8 cellular contexts compared by ENCODE assay signal in the genomic region with DNA sequence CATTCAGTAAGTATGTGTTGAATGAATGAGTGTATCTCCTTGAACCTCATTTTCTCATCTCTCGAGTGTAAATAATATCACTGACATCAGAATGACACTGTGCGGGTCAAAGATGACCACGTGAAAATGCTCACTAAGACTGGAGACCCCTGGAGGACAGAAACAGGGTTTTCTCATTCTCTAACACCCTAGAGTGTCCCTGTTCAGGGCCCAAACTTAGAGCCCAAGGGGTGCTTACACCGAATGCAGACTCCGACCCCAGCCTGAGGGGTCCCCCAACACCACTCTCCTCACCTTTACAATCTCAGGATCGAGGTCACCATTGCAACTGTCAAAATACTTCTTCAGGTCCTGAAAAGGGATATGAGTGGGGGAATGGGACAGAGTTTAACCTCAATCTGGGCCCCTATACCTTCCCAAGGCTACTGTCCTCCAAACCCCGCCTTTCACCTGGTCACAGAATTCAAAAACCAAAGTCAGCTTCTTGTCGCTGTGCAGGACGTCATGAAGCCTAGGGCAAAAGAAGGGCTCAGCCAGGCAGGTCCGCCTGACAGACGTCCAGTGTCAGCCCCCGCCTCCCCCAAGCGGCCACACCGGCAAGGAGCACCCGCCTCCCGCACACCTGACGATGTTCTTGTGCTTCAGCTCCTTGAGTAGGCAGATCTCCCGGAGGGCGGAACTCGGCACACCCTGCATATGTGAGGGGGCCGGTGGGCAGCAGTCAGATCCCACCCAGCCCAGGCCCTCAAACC. TPM values are rescaled to one million over a fixed set of nuclear protein-coding genes. Genes with fewer than 3 reads are reported as not detected.
A peak's percentile ranks its signal among the peaks of the same experiment; 100 is the strongest.
DNase-seq lines count a peak whose midpoint lies in the region; ATAC-seq, FAIRE-seq and TF ChIP-seq lines count a peak whose summit lies in the region.
"Had no signal": no experiment of that assay in that cellular context is flagged by ENCODE, and none has a peak within 500 bp of the region (broad histone marks: within the 10 kb centered on the region; RNA-seq: fewer than 3 reads in every experiment).

No MANE protein-coding gene starts in this region.

- H3K4me2 ChIP-seq in BLaER1 (peak overlapping the region; percentile 96), keratinocyte (ENCODE audit: control insufficient read depth, extremely low read depth, insufficient read depth, low read depth, low read length) (peak overlapping the region; percentile 99)

- H2AFZ ChIP-seq in keratinocyte (ENCODE audit: control insufficient read depth, low read length): no peak overlapping the region

- H3K4me1 ChIP-seq in BLaER1 (peaks cover 62% of the 10 kb centered on the region), keratinocyte (ENCODE audit: control insufficient read depth, extremely low read depth, insufficient read depth, low read length) (peaks cover 26% of the 10 kb centered on the region)

- H3K9ac ChIP-seq in BLaER1 (peak overlapping the region; percentile 87; the same call in 1 of the 2 replicates), keratinocyte (ENCODE audit: control insufficient read depth, extremely low read depth, insufficient read depth, low read length) (peak overlapping the region; percentile 65)

- H3K36me3 Mint-ChIP-seq in T-cell: peaks cover 8% of the 10 kb centered on the region

- no peak for DNase-seq in T-cell
- DNase-seq in keratinocyte (ENCODE audit: low read depth, low spot score): no peak
- DNase-seq in mesenteric fat pad (ENCODE audit: low spot score): no peak
- DNase-seq: activated naive CD4-positive, alpha-beta T cell had no signal

- FAIRE-seq in keratinocyte (lab: Jason Lieb, UNC): no peak

- no peak for TF ChIP-seq CTCF in keratinocyte (optimal IDR thresholded peaks at IDR 0.05 in 1 of 3, IDR thresholded peaks at IDR 0.05 in 1 of 3, conservative IDR thresholded peaks at IDR 0.05 in 1 of 3; ENCODE audit: extremely low read depth in 1 of 3, insufficient read depth in 2 of 3, low read length in 3 of 3)

- POLR2A ChIA-PET in T-cell (lab: Charles Lee): interaction anchor here in 1 of 2 donors (0.6 kb wide), 1 partner anchor 21 kb away, joined by 4 read pairs; no protein-coding TSS in a partner anchor

- H3K27me3 Mint-ChIP-seq in T-cell: peaks cover 0 to 4% of the 10 kb centered on the region in 2 donors

- H3K27ac ChIP-seq in BLaER1 (no peak overlapping the region), keratinocyte (ENCODE audit: control insufficient read depth, insufficient read depth, low read length) (no peak overlapping the region)
- H3K27ac ChIP-seq: right lobe of liver had no signal

- H3K4me3 Mint-ChIP-seq in T-cell: peak overlapping the region; percentile 90

- no peak overlapping the region for H3K27ac Mint-ChIP-seq in T-cell

- CTCF ChIA-PET in T-cell (lab: Charles Lee): no interaction called here

- no peaks in the 10 kb centered on the region for H3K27me3 ChIP-seq in BLaER1
- no peaks in the 10 kb centered on the region for H3K27me3 ChIP-seq in keratinocyte (ENCODE audit: control insufficient read depth, extremely low read depth, insufficient read depth, low read length)
- H3K27me3 ChIP-seq: right lobe of liver had no signal

- H3K4me3 ChIP-seq in BLaER1: peak overlapping the region; percentile 89; the same call in 1 of the 2 replicates
- H3K4me3 ChIP-seq in keratinocyte (ENCODE audit: control insufficient read depth in 2 of 3, extremely low read depth in 1 of 3, insufficient read depth in 2 of 3, low read depth in 1 of 3, low read length in 3 of 3): peak overlapping the region; percentile 47 to 90 (median 87)

- no peaks in the 10 kb centered on the region for H3K9me3 Mint-ChIP-seq in T-cell

- no peaks in the 10 kb centered on the region for H3K9me1 ChIP-seq in keratinocyte (ENCODE audit: control insufficient read depth, extremely low read depth, insufficient read depth, low read length)

- peaks cover 17% of the 10 kb centered on the region for H3K79me2 ChIP-seq in keratinocyte (ENCODE audit: control insufficient read depth, insufficient read depth, low read length)

- ATAC-seq in T-cell (replicated peaks in 1 of 4) (no peak), HG02678 (IDR thresholded peaks at IDR 0.05; ENCODE audit: unreplicated experiment) (no peak), GM18873 (IDR thresholded peaks at IDR 0.05; ENCODE audit: low FRiP score, unreplicated experiment) (no peak)
- ATAC-seq: right lobe of liver had no signal

- H3K36me3 ChIP-seq in BLaER1 (peaks cover 9% of the 10 kb centered on the region; the same call in 1 of the 2 replicates), keratinocyte (ENCODE audit: control insufficient read depth in 2 of 2, extremely low read depth in 1 of 2, insufficient read depth in 2 of 2, low read length in 2 of 2) (peaks cover 3 to 7% of the 10 kb centered on the region in 2 experiments)
- H3K36me3 ChIP-seq: right lobe of liver had no signal

- dilution Hi-C loops in keratinocyte (cut with MboI; ENCODE audit: extremely low pct_ligation_motif_present, low sequenced_read_pairs): no loop called here

- H3K9me3 ChIP-seq in BLaER1: no peaks in the 10 kb centered on the region
- H3K9me3 ChIP-seq in keratinocyte (ENCODE audit: control insufficient read depth, low read depth, low read length): no peaks in the 10 kb centered on the region
- H3K9me3 ChIP-seq: right lobe of liver had no signal

- peaks cover 35 to 49% (median 48%) of the 10 kb centered on the region in 3 donors for H3K4me1 Mint-ChIP-seq in T-cell

- H4K20me1 ChIP-seq in BLaER1 (peaks cover 15% of the 10 kb centered on the region), keratinocyte (ENCODE audit: control insufficient read depth, extremely low read depth, insufficient read depth, low read length) (no peaks in the 10 kb centered on the region)

RNA-seq across cellular contexts. Expression of gene CDK5, which starts 1.2 kb away (rescaled TPM):
- total RNA-seq in T-cell (1 to 10 TPM; 5.3 to 8.4 (median 6.5) TPM), mesenteric fat pad (7.3 TPM)
- polyA plus RNA-seq in keratinocyte: 19.3 to 26.3 TPM (median 22.8 TPM) in 3 replicates
- 3.8 TPM for polyA plus RNA-seq in keratinocyte (2011; ENCODE audit: low read depth)
- 20.2 and 28.1 TPM in 2 replicates for polyA plus RNA-seq in keratinocyte (2011; cell fraction: cytosol; rRNA removed)
- polyA plus RNA-seq in keratinocyte (2011; cell fraction: nucleus; rRNA removed): 13.9 and 16.9 TPM in 2 replicates
- 11.2 and 16.9 TPM in 2 replicates for polyA plus RNA-seq in keratinocyte (2012; ENCODE audit: low replicate concordance)
- 16.2 to 31.8 TPM (median 29.6 TPM) in 3 replicates for polyA minus RNA-seq in keratinocyte
- 15.9 TPM for polyA minus RNA-seq in keratinocyte (2011; cell fraction: cytosol; rRNA and poly(A)+ RNA removed)
- polyA minus RNA-seq in keratinocyte (2011; cell fraction: nucleus; rRNA and poly(A)+ RNA removed): 6.0 and 14.3 TPM in 2 replicates

RNA-seq across cellular contexts. Expression of gene SLC4A2, which starts 2.9 kb away (rescaled TPM):
- total RNA-seq in T-cell: 10 to 100 TPM; 52.0 to 91.5 (median 74.4) TPM
- 33.8 to 49.5 TPM (median 45.7 TPM) in 3 replicates for polyA plus RNA-seq in keratinocyte
- 6.7 TPM for polyA plus RNA-seq in keratinocyte (2011; ENCODE audit: low read depth)
- 15.6 and 34.0 TPM in 2 replicates for polyA plus RNA-seq in keratinocyte (2011; cell fraction: cytosol; rRNA removed)
- 105 and 130 TPM in 2 replicates for polyA plus RNA-seq in keratinocyte (2011; cell fraction: nucleus; rRNA removed)
- polyA plus RNA-seq in keratinocyte (2012; ENCODE audit: low replicate concordance): 37.6 and 80.4 TPM in 2 replicates
- 32.3 to 150 TPM (median 64.9 TPM) in 3 replicates for polyA minus RNA-seq in keratinocyte
- 40.5 TPM for polyA minus RNA-seq in keratinocyte (2011; cell fraction: cytosol; rRNA and poly(A)+ RNA removed)
- 56.5 and 72.0 TPM in 2 replicates for polyA minus RNA-seq in keratinocyte (2011; cell fraction: nucleus; rRNA and poly(A)+ RNA removed)
- total RNA-seq in mesenteric fat pad: 130 TPM

RNA-seq across cellular contexts. Expression of gene ASIC3, which starts 8.1 kb away (rescaled TPM):
- 10 to 100 TPM in 4 of 5 donors, 1 to 10 TPM in 1; 9.8 to 16.0 (median 11.9) TPM for total RNA-seq in T-cell
- polyA plus RNA-seq in keratinocyte: 0.24 to 0.97 TPM (median 0.35 TPM) in 3 replicates
- polyA plus RNA-seq in keratinocyte (2011; ENCODE audit: low read depth): 0.69 TPM
- polyA plus RNA-seq in keratinocyte (2011; cell fraction: cytosol; rRNA removed): 0.29 and 0.60 TPM in 2 replicates
- 6.0 and 9.8 TPM in 2 replicates for polyA plus RNA-seq in keratinocyte (2011; cell fraction: nucleus; rRNA removed)
- polyA plus RNA-seq in keratinocyte (2012; ENCODE audit: low replicate concordance): 0.92 and 4.3 TPM in 2 replicates
- 0.79 to 1.2 TPM in 2 of 3 replicates, not detected in the other for polyA minus RNA-seq in keratinocyte
- polyA minus RNA-seq in keratinocyte (2011; cell fraction: cytosol; rRNA and poly(A)+ RNA removed): not detected
- polyA minus RNA-seq in keratinocyte (2011; cell fraction: nucleus; rRNA and poly(A)+ RNA removed): 2.3 and 4.3 TPM in 2 replicates
- total RNA-seq in mesenteric fat pad: 0.87 TPM

RNA-seq across cellular contexts. Expression of gene FASTK, which starts 24.1 kb away (rescaled TPM):
- total RNA-seq in T-cell (100 to 1,000 TPM in 4 of 5 donors, 10 to 100 TPM in 1; 98.8 to 157 (median 151) TPM), mesenteric fat pad (59.3 TPM)
- 27.2 to 39.3 TPM (median 31.4 TPM) in 3 replicates for polyA plus RNA-seq in keratinocyte
- 4.9 TPM for polyA plus RNA-seq in keratinocyte (2011; ENCODE audit: low read depth)
- polyA plus RNA-seq in keratinocyte (2011; cell fraction: cytosol; rRNA removed): 24.1 and 41.9 TPM in 2 replicates
- 79.8 and 106 TPM in 2 replicates for polyA plus RNA-seq in keratinocyte (2011; cell fraction: nucleus; rRNA removed)
- 38.7 and 40.3 TPM in 2 replicates for polyA plus RNA-seq in keratinocyte (2012; ENCODE audit: low replicate concordance)
- 24.6 to 70.6 TPM (median 30.1 TPM) in 3 replicates for polyA minus RNA-seq in keratinocyte
- polyA minus RNA-seq in keratinocyte (2011; cell fraction: cytosol; rRNA and poly(A)+ RNA removed): 36.4 TPM
- polyA minus RNA-seq in keratinocyte (2011; cell fraction: nucleus; rRNA and poly(A)+ RNA removed): 25.5 and 28.4 TPM in 2 replicates

RNA-seq across cellular contexts. Expression of gene TMUB1, which starts 26.8 kb away (rescaled TPM):
- total RNA-seq in T-cell: 10 to 100 TPM; 44.0 to 67.0 (median 56.5) TPM
- polyA plus RNA-seq in keratinocyte: 12.2 to 22.3 TPM (median 14.6 TPM) in 3 replicates
- 1.4 TPM for polyA plus RNA-seq in keratinocyte (2011; ENCODE audit: low read depth)
- polyA plus RNA-seq in keratinocyte (2011; cell fraction: cytosol; rRNA removed): 15.8 and 29.4 TPM in 2 replicates
- 17.7 and 28.5 TPM in 2 replicates for polyA plus RNA-seq in keratinocyte (2011; cell fraction: nucleus; rRNA removed)
- polyA plus RNA-seq in keratinocyte (2012; ENCODE audit: low replicate concordance): 19.0 and 37.5 TPM in 2 replicates
- 5.0 to 12.6 TPM (median 5.1 TPM) in 3 replicates for polyA minus RNA-seq in keratinocyte
- 39.3 TPM for polyA minus RNA-seq in keratinocyte (2011; cell fraction: cytosol; rRNA and poly(A)+ RNA removed)
- polyA minus RNA-seq in keratinocyte (2011; cell fraction: nucleus; rRNA and poly(A)+ RNA removed): 3.8 and 5.9 TPM in 2 replicates
- 31.9 TPM for total RNA-seq in mesenteric fat pad
